In the genomic region with DNA sequence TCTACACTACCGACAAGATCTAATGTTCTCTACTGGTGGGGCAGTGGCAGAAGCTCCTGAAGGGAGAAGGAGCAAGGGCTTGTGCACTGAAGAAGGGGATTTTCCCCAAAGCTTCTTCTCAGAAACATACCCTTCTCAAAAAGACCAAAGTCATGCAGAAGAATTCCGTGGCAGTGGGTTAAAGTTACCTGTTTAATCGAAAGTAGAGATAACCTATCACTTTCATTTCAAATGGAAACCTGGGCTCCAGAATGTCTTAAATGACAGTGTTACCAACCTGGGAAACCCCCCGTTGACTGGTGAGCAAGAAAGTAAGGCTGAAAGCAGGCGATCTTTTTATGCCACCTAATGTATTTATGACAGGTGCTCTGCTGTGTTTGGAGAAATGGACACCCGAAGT, we compare ENCODE assay signal across 9 cellular contexts.
DNase-seq lines count a peak whose midpoint lies in the region; ATAC-seq, FAIRE-seq and TF ChIP-seq lines count a peak whose summit lies in the region.
"Had no signal": no experiment of that assay in that cellular context is flagged by ENCODE, and none has a peak within 500 bp of the region (broad histone marks: within the 10 kb centered on the region; RNA-seq: fewer than 3 reads in every experiment).

No MANE protein-coding gene starts in this region.

- H3K4me1 Mint-ChIP-seq in central memory CD8-positive, alpha-beta T cell: peaks cover 43% of the 10 kb centered on the region

- FAIRE-seq in GM18507 (lab: Jason Lieb, UNC): peak; percentile 79

- no peaks in the 10 kb centered on the region for H3K27me3 Mint-ChIP-seq in central memory CD8-positive, alpha-beta T cell

- no peak overlapping the region for H3K4me3 ChIP-seq in brain microvascular endothelial cell (ENCODE audit: low read depth, low read length)

- H3K27ac ChIP-seq in brain microvascular endothelial cell: no peak overlapping the region

- TF ChIP-seq CTCF in brain microvascular endothelial cell (IDR thresholded peaks at IDR 0.05; ENCODE audit: low read depth, low read length, missing control alignments): no peak

- H3K4me3 Mint-ChIP-seq in central memory CD8-positive, alpha-beta T cell: peak overlapping the region; percentile 43

- peaks cover 3% of the 10 kb centered on the region for H3K36me3 Mint-ChIP-seq in central memory CD8-positive, alpha-beta T cell (ENCODE audit: insufficient read depth)

- ATAC-seq in GM21528 (IDR thresholded peaks at IDR 0.05; ENCODE audit: low FRiP score, unreplicated experiment): peak; percentile 90
- peak; percentile 92 for ATAC-seq in HG03460 (IDR thresholded peaks at IDR 0.05; ENCODE audit: unreplicated experiment)
- peak; percentile 78 for ATAC-seq in central memory CD8-positive, alpha-beta T cell (replicated peaks; ENCODE audit: extremely low read depth, poor library complexity, severe bottlenecking)

- H3K36me3 ChIP-seq in brain microvascular endothelial cell (replicated peaks): no peaks in the 10 kb centered on the region

- H3K27ac Mint-ChIP-seq in central memory CD8-positive, alpha-beta T cell (ENCODE audit: low read depth): peak overlapping the region; percentile 38

- H3K9me3 Mint-ChIP-seq in central memory CD8-positive, alpha-beta T cell: no peaks in the 10 kb centered on the region

- DNase-seq in GM18507 (ENCODE audit: extremely low spot score, insufficient read length, low read depth) (no peak), NCI-H2196 treated with DMSO at 0.1 percent for 48 hours (lab: John Stamatoyannopoulos, UW; ENCODE audit: unreplicated experiment) (no peak), dermis blood vessel endothelial cell (no peak), NCI-H187 treated with DMSO at 0.1 percent for 48 hours (lab: John Stamatoyannopoulos, UW) (no peak), brain microvascular endothelial cell (no peak)
- DNase-seq in central memory CD8-positive, alpha-beta T cell (ENCODE audit: low spot score in 2 of 2): no peak
- DNase-seq: DMS79 had no signal

- H3K27me3 ChIP-seq in brain microvascular endothelial cell (replicated peaks): no peaks in the 10 kb centered on the region

- in situ Hi-C loops in brain microvascular endothelial cell (cut with HindIII; ENCODE audit: low pct_ligation_motif_present, low sequenced_read_pairs): no loop called here
